Comparison of ENCODE assay signal across 8 cellular contexts in the genomic region with DNA sequence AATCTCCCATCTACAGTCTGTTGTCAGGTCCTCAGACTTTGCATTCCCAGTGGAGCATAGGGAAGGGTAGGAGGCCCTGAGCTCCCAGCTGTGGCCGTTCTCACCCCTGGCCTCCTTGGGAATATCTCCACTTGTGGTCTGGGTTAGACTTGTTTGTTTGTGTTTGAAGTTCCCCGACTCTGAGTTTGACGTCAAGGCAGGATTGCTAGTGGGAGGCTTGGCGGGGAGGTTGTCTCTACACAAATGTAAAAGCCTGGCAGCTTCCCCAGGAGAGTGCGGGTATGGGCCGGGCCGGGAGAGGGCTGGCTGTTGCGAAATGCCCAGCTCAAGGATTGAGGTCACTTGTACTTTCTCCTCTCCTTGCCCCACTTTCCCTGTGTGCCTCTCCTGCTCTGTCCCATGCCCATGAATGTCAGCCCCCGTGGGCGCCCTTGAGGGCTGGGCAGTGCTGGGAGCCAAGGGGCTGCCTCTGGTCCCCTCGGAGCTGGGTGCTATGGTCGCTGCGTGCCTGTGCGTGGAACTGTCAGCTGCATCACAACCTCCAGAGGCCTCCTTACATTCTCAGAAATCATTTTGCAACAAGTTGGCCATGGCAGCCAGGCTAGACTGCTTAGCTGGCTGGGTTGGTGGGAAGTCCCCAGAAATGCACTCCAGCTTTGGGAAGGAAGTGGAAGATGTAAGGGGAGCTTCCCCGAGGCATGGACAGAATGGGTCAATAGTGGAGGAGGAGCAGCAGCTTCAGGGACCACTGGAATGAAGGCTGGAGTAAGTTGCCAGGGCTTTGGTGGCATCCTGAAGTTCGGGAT.
DNase-seq lines count a peak whose midpoint lies in the region; ATAC-seq and TF ChIP-seq lines count a peak whose summit lies in the region.

No MANE protein-coding gene starts in this region.

- no peaks in the 10 kb centered on the region for H3K27me3 ChIP-seq in brain microvascular endothelial cell (replicated peaks)

- peak; percentile 59 for DNase-seq in KBM-7
- peak; percentile 99 for DNase-seq in brain microvascular endothelial cell
- peak; percentile 69 to 87 for DNase-seq in left colon
- peak; percentile 49 for DNase-seq in superior temporal gyrus (ENCODE audit: extremely low spot score)
- DNase-seq in NCI-H1048 (lab: John Stamatoyannopoulos, UW): no peak
- no peak for DNase-seq in HPDE6-E6E7 (ENCODE audit: extremely low spot score)

- intact Hi-C loops in left colon (cut with DNase I, micrococcal nuclease): no loop called here

- H3K36me3 ChIP-seq in brain microvascular endothelial cell (replicated peaks): no peaks in the 10 kb centered on the region

- no peak overlapping the region for H3K4me3 ChIP-seq in brain microvascular endothelial cell (ENCODE audit: low read depth, low read length)

- peak overlapping the region; percentile 92 for H3K27ac ChIP-seq in brain microvascular endothelial cell

- in situ Hi-C loops in KBM-7 (cut with MboI; ENCODE audit: low pct_unique_long_range_greater_than_20kb, low sequenced_read_pairs) (no loop called here), brain microvascular endothelial cell (cut with HindIII; ENCODE audit: low pct_ligation_motif_present, low sequenced_read_pairs) (loop anchor here (25.0 kb wide), 1 partner anchor 103 kb away; no protein-coding TSS in a partner anchor)

- peak; percentile 10 for TF ChIP-seq CTCF in brain microvascular endothelial cell (IDR thresholded peaks at IDR 0.05; ENCODE audit: low read depth, low read length, missing control alignments)

- ATAC-seq in left colon: peak; percentile 45
- no peak for ATAC-seq in GM19035 (IDR thresholded peaks at IDR 0.05; ENCODE audit: unreplicated experiment)
- no peak for ATAC-seq in GM21717 (IDR thresholded peaks at IDR 0.05; ENCODE audit: unreplicated experiment)

Comparison
In these comparisons a context has a peak if more than half of its experiments do, and no peak if none do; other contexts are left out.
1. DNase-seq: peak in KBM-7 (single experiment), brain microvascular endothelial cell (single experiment), left colon (2 of 2) and superior temporal gyrus (single experiment); none in NCI-H1048 (single experiment) and HPDE6-E6E7 (single experiment).